ENCODE assay signal across 1 cellular context in genomic region chr19:37468961-37469777, GRCh38.
A peak's percentile ranks its signal among the peaks of the same experiment; 100 is the strongest.
TF ChIP-seq lines count a peak whose summit lies in the region.

Gene ZNF570 (plus strand): TSS chr19:37469356. CDS start chr19:37470355, 999 bp downstream.

TF ChIP-seq in HepG2, 621 proteins besides CTCF, POLR2A, EP300 and RAD21 (continued from another document and continues in another):
- TF ChIP-seq ZNF503 (CRISPR knock-in tag; IDR thresholded peaks at IDR 0.05) (0 out of 2 replicates have a peak, but pooled peaks have one; percentile 43), ZNF124 (CRISPR knock-in tag; IDR thresholded peaks at IDR 0.05) (no peak), SMC3 (IDR thresholded peaks at IDR 0.05; ENCODE audit: low read length) (no peak), TCF7L2 (IDR thresholded peaks at IDR 0.05; ENCODE audit: low read depth, low read length) (no peak), BORCS8-MEF2B (CRISPR knock-in tag; IDR thresholded peaks at IDR 0.05) (peak; percentile 33; the same call in 1 of the 2 replicates), MAZ (IDR thresholded peaks at IDR 0.05; ENCODE audit: borderline replicate concordance, low read depth, low read length) (peak; percentile 80; the same call in 1 of the 2 replicates), MAZ (CRISPR knock-in tag; IDR thresholded peaks at IDR 0.05; ENCODE audit: low read depth) (peak; percentile 64; the same call in 1 of the 2 replicates), ASH2L (IDR thresholded peaks at IDR 0.05; ENCODE audit: insufficient read length, low read depth, low read length) (peak; percentile 85), ZNF512B (CRISPR knock-in tag; IDR thresholded peaks at IDR 0.05; ENCODE audit: borderline replicate concordance) (no peak), SMAD1 (CRISPR knock-in tag; IDR thresholded peaks at IDR 0.05; ENCODE audit: borderline replicate concordance, low read depth) (peak; percentile 61; the same call in 1 of the 2 replicates), DNMT3B (CRISPR knock-in tag; conservative IDR thresholded peaks at IDR 0.05) (peak; percentile 24; the same call in 1 of the 2 replicates), ZBTB38 (CRISPR knock-in tag; IDR thresholded peaks at IDR 0.05) (no peak; the same call in none of the 2 replicates), NR2F6 (IDR thresholded peaks at IDR 0.05) (no peak), NR2F6 (CRISPR knock-in tag; IDR thresholded peaks at IDR 0.05) (peak; percentile 26; the same call in 1 of the 2 replicates), ZNF350 (CRISPR knock-in tag; IDR thresholded peaks at IDR 0.05; ENCODE audit: borderline replicate concordance, low read depth) (peak; percentile 80), SMAD9 (CRISPR knock-in tag; IDR thresholded peaks at IDR 0.05) (0 out of 2 replicates have a peak, but pooled peaks have one; percentile 72), ZNF558 (CRISPR knock-in tag; IDR thresholded peaks at IDR 0.05; ENCODE audit: borderline replicate concordance) (peak; percentile 23; the same call in 1 of the 2 replicates), BHLHE40 (IDR thresholded peaks at IDR 0.05; ENCODE audit: low read length) (peak; percentile 34; the same call in 1 of the 2 replicates), IRF9 (CRISPR knock-in tag; IDR thresholded peaks at IDR 0.05; ENCODE audit: borderline replicate concordance) (peak; percentile 42; the same call in 1 of the 2 replicates), MYC (CRISPR knock-in tag; IDR thresholded peaks at IDR 0.05; ENCODE audit: borderline replicate concordance) (peak; percentile 43; the same call in 1 of the 2 replicates), NFATC3 (CRISPR knock-in tag; IDR thresholded peaks at IDR 0.05) (peak; percentile 83; the same call in 1 of the 2 replicates), ZNF33B (CRISPR knock-in tag; IDR thresholded peaks at IDR 0.05) (no peak), MAX (IDR thresholded peaks at IDR 0.05) (peak; percentile 43), MED1 (CRISPR knock-in tag; IDR thresholded peaks at IDR 0.05) (0 out of 2 replicates have a peak, but pooled peaks have one; percentile 29), PRDM15 (CRISPR knock-in tag; IDR thresholded peaks at IDR 0.05) (no peak), ATF3 (CRISPR knock-in tag; IDR thresholded peaks at IDR 0.05) (no peak), SIN3A (IDR thresholded peaks at IDR 0.05; ENCODE audit: borderline replicate concordance, low read depth, low read length) (peak; percentile 77; the same call in 1 of the 2 replicates), ZBTB20 (CRISPR knock-in tag; IDR thresholded peaks at IDR 0.05; ENCODE audit: borderline replicate concordance, low read depth) (peak; percentile 86; the same call in 1 of the 2 replicates), ZNF546 (CRISPR knock-in tag; conservative IDR thresholded peaks at IDR 0.05) (0 out of 2 replicates have a peak, but pooled peaks have one; percentile 50), TARDBP (CRISPR knock-in tag; IDR thresholded peaks at IDR 0.05) (peak; percentile 22; the same call in 1 of the 2 replicates), PHF8 (CRISPR knock-in tag; IDR thresholded peaks at IDR 0.05) (peak; percentile 85), NR2C2 (CRISPR knock-in tag; IDR thresholded peaks at IDR 0.05; ENCODE audit: borderline replicate concordance) (peak; percentile 94), HDAC1 (CRISPR knock-in tag; IDR thresholded peaks at IDR 0.05) (peak; percentile 82), MNT (IDR thresholded peaks at IDR 0.05) (no peak), ZBTB14 (CRISPR knock-in tag; IDR thresholded peaks at IDR 0.05) (peak; percentile 25; the same call in 1 of the 2 replicates), ZNF713 (CRISPR knock-in tag; IDR thresholded peaks at IDR 0.05) (no peak), ZNF784 (CRISPR knock-in tag; IDR thresholded peaks at IDR 0.05; ENCODE audit: borderline replicate concordance) (no peak), IKZF5 (CRISPR knock-in tag; IDR thresholded peaks at IDR 0.05) (peak; percentile 59; the same call in 1 of the 2 replicates), HMGXB3 (CRISPR knock-in tag; IDR thresholded peaks at IDR 0.05; ENCODE audit: borderline replicate concordance) (0 out of 2 replicates have a peak, but pooled peaks have one; percentile 49), WIZ (CRISPR knock-in tag; IDR thresholded peaks at IDR 0.05) (0 out of 2 replicates have a peak, but pooled peaks have one; percentile 33)
